Comparison of ENCODE assay signal across 9 cellular contexts in genomic region chr1:200042437-200043329, GRCh38. TPM values are rescaled to one million over a fixed set of nuclear protein-coding genes. Genes with fewer than 3 reads are reported as not detected.
DNase-seq lines count a peak whose midpoint lies in the region; ATAC-seq, FAIRE-seq and TF ChIP-seq lines count a peak whose summit lies in the region.
"Had no signal": no experiment of that assay in that cellular context is flagged by ENCODE, and none has a peak within 500 bp of the region (broad histone marks: within the 10 kb centered on the region; RNA-seq: fewer than 3 reads in every experiment).

No MANE protein-coding gene starts in this region.

- H3K4ac ChIP-seq in H1 (replicated peaks; ENCODE audit: insufficient read length, low read depth, low read length): no peak overlapping the region

- H3K9me3 Mint-ChIP-seq in natural killer cell treated with Interleukin-12 subunit alpha and Interleukin-12 subunit beta and Interleukin-15 and Interleukin-18, amount 100 ng/mL, for 72 hours: no peaks in the 10 kb centered on the region

- H3K79me2 ChIP-seq in H1 (ENCODE audit: control insufficient read depth in 1 of 2, insufficient read depth in 2 of 2, low read length in 2 of 2): no peaks in the 10 kb centered on the region; a peak in 1 of 4 replicates

- no peak overlapping the region for H3K14ac ChIP-seq in H1 (ENCODE audit: insufficient read length)

- H4K91ac ChIP-seq in H1 (replicated peaks; ENCODE audit: insufficient read length, low read length): no peak overlapping the region

- ATAC-seq in natural killer cell treated with Interleukin-12 subunit alpha and Interleukin-12 subunit beta and Interleukin-15 and Interleukin-18, amount 100 ng/mL, for 72 hours: no peak
- ATAC-seq in HG03135 (IDR thresholded peaks at IDR 0.05; ENCODE audit: unreplicated experiment): no peak
- no peak for ATAC-seq in HG03571 (IDR thresholded peaks at IDR 0.05; ENCODE audit: unreplicated experiment)

- no peak overlapping the region for H3K23ac ChIP-seq in H1 (ENCODE audit: insufficient read length)

- H3K4me3 ChIP-seq in AG09309 (ENCODE audit: control insufficient read depth, low read depth, low read length) (peak overlapping the region; percentile 18), NT2/D1 (ENCODE audit: insufficient read length, low read depth) (peak overlapping the region; percentile 40), H1 (ENCODE audit: extremely low read depth in 1 of 4, insufficient read depth in 2 of 4, low read depth in 3 of 4, low read length in 4 of 4) (peak overlapping the region; percentile 49 to 88 (median 74))

- H2BK20ac ChIP-seq in H1 (ENCODE audit: low read length): no peak overlapping the region

- no peak overlapping the region for H3K27ac Mint-ChIP-seq in natural killer cell treated with Interleukin-12 subunit alpha and Interleukin-12 subunit beta and Interleukin-15 and Interleukin-18, amount 100 ng/mL, for 72 hours

- H3K56ac ChIP-seq in H1 (replicated peaks; ENCODE audit: insufficient read length, low read depth, low read length): no peak overlapping the region

- CTCF ChIA-PET in H1 (lab: Charles Lee; ENCODE audit: partially characterized antibody): interaction anchor here (1.1 kb wide), 1 partner anchor 11 kb away, joined by 3 read pairs; no protein-coding TSS in a partner anchor

- no peaks in the 10 kb centered on the region; the same call in 1 of the 2 replicates for H3K79me1 ChIP-seq in H1 (ENCODE audit: low read depth, low read length)

- TF ChIP-seq CTCF in AG09309 (IDR thresholded peaks at IDR 0.05; ENCODE audit: control insufficient read depth, insufficient read depth, low read depth, low read length, missing control alignments) (no peak), H1 (IDR thresholded peaks at IDR 0.05; ENCODE audit: control extremely low read depth in 1 of 3, insufficient read depth in 1 of 3, low read depth in 1 of 3, low read length in 3 of 3) (no peak)

- TF ChIP-seq RAD21 in H1 (IDR thresholded peaks at IDR 0.05 in 1 of 2, conservative IDR thresholded peaks at IDR 0.05 in 1 of 2; ENCODE audit: low read depth in 2 of 2, low read length in 2 of 2): no peak

- peaks cover 43 to 44% of the 10 kb centered on the region in 2 donors for H3K27me3 Mint-ChIP-seq in natural killer cell treated with Interleukin-12 subunit alpha and Interleukin-12 subunit beta and Interleukin-15 and Interleukin-18, amount 100 ng/mL, for 72 hours

- H2BK12ac ChIP-seq in H1 (ENCODE audit: low read depth, low read length): no peak overlapping the region

- H3K18ac ChIP-seq in H1 (ENCODE audit: extremely low read depth, low read length): 0 out of 2 replicates have a peak overlapping the region, but pooled peaks have one; percentile 21

- peaks cover 84% of the 10 kb centered on the region for H3K27me3 ChIP-seq in NT2/D1 (ENCODE audit: insufficient read depth, insufficient read length)
- H3K27me3 ChIP-seq in H1 (replicated peaks in 1 of 4; ENCODE audit: control insufficient read depth in 3 of 4, extremely low read depth in 1 of 4, insufficient read depth in 3 of 4, low read length in 3 of 4): peaks cover 6 to 55% (median 44%) of the 10 kb centered on the region in 4 experiments; a peak in 6 of 7 replicates

- H3K4me3 Mint-ChIP-seq in natural killer cell treated with Interleukin-12 subunit alpha and Interleukin-12 subunit beta and Interleukin-15 and Interleukin-18, amount 100 ng/mL, for 72 hours: peak overlapping the region; percentile 72

- H2BK5ac ChIP-seq in H1 (ENCODE audit: low read depth, low read length): no peak overlapping the region

- no peak for TF ChIP-seq POLR2A in H1 (IDR thresholded peaks at IDR 0.05; ENCODE audit: control extremely low read depth in 1 of 2, low read depth in 2 of 2, low read length in 2 of 2)

- H2AK5ac ChIP-seq in H1 (ENCODE audit: low read depth, low read length): no peak overlapping the region

- H4K8ac ChIP-seq in H1 (ENCODE audit: extremely low read depth, insufficient read depth, low read length): no peak overlapping the region; the same call in 1 of the 2 replicates

- no peak overlapping the region for H2BK15ac ChIP-seq in H1 (ENCODE audit: low read length)

- H3K9ac ChIP-seq in NT2/D1 (ENCODE audit: insufficient read length, low read depth): peak overlapping the region; percentile 24
- no peak overlapping the region for H3K9ac ChIP-seq in H1 (replicated peaks in 1 of 4; ENCODE audit: extremely low read depth in 1 of 4, low read depth in 3 of 4, low read length in 3 of 4)

- DNase-seq in AG09309 (ENCODE audit: low read depth) (no peak), NT2/D1 (ENCODE audit: low read depth, low spot score) (no peak), H1 (ENCODE audit: low read depth in 1 of 2, low spot score in 2 of 2) (no peak), substantia nigra (lab: John Stamatoyannopoulos, UW) (no peak), DMS153 treated with DMSO at 0.1 percent for 48 hours (lab: John Stamatoyannopoulos, UW; ENCODE audit: unreplicated experiment) (no peak)
- DNase-seq in natural killer cell treated with Interleukin-12 subunit alpha and Interleukin-12 subunit beta and Interleukin-15 and Interleukin-18, amount 100 ng/mL, for 72 hours (ENCODE audit: low spot score): no peak
- DNase-seq: Kasumi-1 had no signal

- FAIRE-seq in H1 (lab: Jason Lieb, UNC): no peak

- H3K9me3 ChIP-seq in NT2/D1 (ENCODE audit: insufficient read depth, low read length) (no peaks in the 10 kb centered on the region), H1 (ENCODE audit: insufficient read depth in 2 of 2, low read depth in 1 of 2, low read length in 1 of 2) (no peaks in the 10 kb centered on the region)

- H3K36me3 ChIP-seq in NT2/D1 (ENCODE audit: insufficient read depth, insufficient read length, low read length) (no peaks in the 10 kb centered on the region), H1 (ENCODE audit: control insufficient read depth in 2 of 4, insufficient read depth in 4 of 4, low read length in 3 of 4) (no peaks in the 10 kb centered on the region)

- WGBS in H1 (ENCODE audit: extremely low coverage in 1 of 2, insufficient coverage in 1 of 2, insufficient read length in 1 of 2, insufficient replicate concordance in 2 of 2, low coverage in 1 of 2, low lambda C conversion rate in 2 of 2, missing lambda C conversion rate in 1 of 2), 2 experiments: 2% methylated on average over 42 of the region's 52 CpGs; no CpG with 5 or more reads in 1 of the 2 experiments

- H4K5ac ChIP-seq in H1 (ENCODE audit: insufficient read length, low read depth, low read length): no peak overlapping the region

- H4K20me1 ChIP-seq in H1 (replicated peaks in 1 of 2; ENCODE audit: control insufficient read depth in 1 of 2, insufficient read depth in 2 of 2, low read length in 2 of 2): peaks cover 0 to 2% of the 10 kb centered on the region in 2 experiments

- H3K23me2 ChIP-seq in H1 (ENCODE audit: low read depth, low read length): peaks cover 34% of the 10 kb centered on the region

- no peaks in the 10 kb centered on the region for H3K4me1 ChIP-seq in NT2/D1 (ENCODE audit: insufficient read depth, insufficient read length)
- peaks cover 0 to 9% (median 7%) of the 10 kb centered on the region in 4 experiments; a peak in 4 of 7 replicates for H3K4me1 ChIP-seq in H1 (replicated peaks in 1 of 4; ENCODE audit: control insufficient read depth in 3 of 4, insufficient read depth in 4 of 4, low read length in 3 of 4)

- H3K27ac ChIP-seq in H1 (ENCODE audit: low read depth, low read length) (no peak overlapping the region), substantia nigra (ENCODE audit: low read depth, low read length, poor library complexity, severe bottlenecking) (no peak overlapping the region)

- peaks cover 4% of the 10 kb centered on the region for H3K36me3 Mint-ChIP-seq in natural killer cell treated with Interleukin-12 subunit alpha and Interleukin-12 subunit beta and Interleukin-15 and Interleukin-18, amount 100 ng/mL, for 72 hours

- no peak for TF ChIP-seq EP300 in H1 (IDR thresholded peaks at IDR 0.05; ENCODE audit: borderline replicate concordance in 1 of 2, low read depth in 2 of 2, low read length in 2 of 2)

- H2BK120ac ChIP-seq in H1 (replicated peaks; ENCODE audit: low read depth, low read length): no peak overlapping the region

- peaks cover 12 to 15% of the 10 kb centered on the region in 2 donors for H3K4me1 Mint-ChIP-seq in natural killer cell treated with Interleukin-12 subunit alpha and Interleukin-12 subunit beta and Interleukin-15 and Interleukin-18, amount 100 ng/mL, for 72 hours (ENCODE audit: low read depth in 2 of 2)

- peak overlapping the region; percentile 83 to 98 for H3K4me2 ChIP-seq in H1 (ENCODE audit: insufficient read depth in 1 of 2, low read depth in 2 of 2, low read length in 2 of 2)

- no peak overlapping the region for H2AFZ ChIP-seq in H1 (ENCODE audit: low read length)

- POLR2A ChIA-PET in H1 (lab: Charles Lee; ENCODE audit: partially characterized antibody): interaction anchor here (2.3 kb wide), 1 partner anchor 8 kb away, joined by 8 read pairs; no protein-coding TSS in a partner anchor

TF ChIP-seq in H1, 55 proteins besides CTCF, POLR2A, EP300 and RAD21 (continues in another document):
- TF ChIP-seq RXRA (IDR thresholded peaks at IDR 0.05; ENCODE audit: insufficient read depth, low read depth, low read length) (no peak), BACH1 (IDR thresholded peaks at IDR 0.05; ENCODE audit: low read length) (no peak), SIX5 (IDR thresholded peaks at IDR 0.05; ENCODE audit: low read depth, low read length) (no peak), TEAD4 (IDR thresholded peaks at IDR 0.05; ENCODE audit: low read depth, low read length) (no peak), ASH2L (IDR thresholded peaks at IDR 0.05; ENCODE audit: low read length) (peak; percentile 11), PHF8 (conservative IDR thresholded peaks at IDR 0.05; ENCODE audit: low read depth, low read length) (0 out of 2 replicates have a peak, but pooled peaks have one; percentile 25), EZH2 (IDR thresholded peaks at IDR 0.05; ENCODE audit: low read depth, low read length, severe bottlenecking) (peak; percentile 66), RNF2 (IDR thresholded peaks at IDR 0.05; ENCODE audit: borderline replicate concordance, low read depth, low read length, missing control alignments, poor library complexity, severe bottlenecking) (peak; percentile 85), CHD2 (IDR thresholded peaks at IDR 0.05; ENCODE audit: low read length) (no peak)

RNA-seq across cellular contexts. Expression of gene NR5A2, which starts 15.2 kb away (rescaled TPM):
- 11.6 and 11.7 TPM in 2 replicates for total RNA-seq in H1 (2021; fragmentation: NEBNext Ultra II Directional; extraction: Animal tissue kit (Norgen Biotek cat#: 25700))
- polyA plus RNA-seq in H1 (2011; rRNA removed): 1.7 and 2.1 TPM in 2 replicates
- 2.4 TPM for polyA plus RNA-seq in H1 (2011; cell fraction: cytosol; rRNA removed)
- 4.2 TPM for polyA plus RNA-seq in H1 (2011; cell fraction: nucleus; rRNA removed)
- 1.9 to 4.9 TPM (median 2.8 TPM) in 4 replicates for polyA plus RNA-seq in H1 (2012, experiment 1 of 2)
- polyA plus RNA-seq in H1 (2012, experiment 2 of 2): 0.30 TPM
- polyA plus RNA-seq in H1 (2013, experiment 1 of 2): 8.1 TPM
- 8.4 TPM for polyA plus RNA-seq in H1 (2013, experiment 2 of 2)
- polyA minus RNA-seq in H1 (2011; rRNA and poly(A)+ RNA removed): 6.8 and 9.6 TPM in 2 replicates
- polyA minus RNA-seq in H1 (2011; cell fraction: cytosol; rRNA and poly(A)+ RNA removed): 3.2 TPM
- 18.6 TPM for polyA minus RNA-seq in H1 (2011; cell fraction: nucleus; rRNA and poly(A)+ RNA removed)
- total RNA-seq in natural killer cell treated with Interleukin-12 subunit alpha and Interleukin-12 subunit beta and Interleukin-15 and Interleukin-18, amount 100 ng/mL, for 72 hours: under 1 TPM in 1 of 2 donors, not detected in 1; 0.11 TPM

Comparison
In these comparisons a context has a peak if more than half of its experiments do, and no peak if none do; other contexts are left out.
1. H3K4me3 ChIP-seq: peak in every context shown above with its lines; median percentile 74 in H1; 40 in NT2/D1; 18 in AG09309.
2. RNA of gene NR5A2, which starts 15.2 kb away (total RNA-seq): 11.6 to 11.7 TPM in H1; 0.11 TPM in natural killer cell treated with Interleukin-12 subunit alpha and Interleukin-12 subunit beta and Interleukin-15 and Interleukin-18, amount 100 ng/mL, for 72 hours; every median in the first group is over 10 times any median in the second.